In the genomic region with DNA sequence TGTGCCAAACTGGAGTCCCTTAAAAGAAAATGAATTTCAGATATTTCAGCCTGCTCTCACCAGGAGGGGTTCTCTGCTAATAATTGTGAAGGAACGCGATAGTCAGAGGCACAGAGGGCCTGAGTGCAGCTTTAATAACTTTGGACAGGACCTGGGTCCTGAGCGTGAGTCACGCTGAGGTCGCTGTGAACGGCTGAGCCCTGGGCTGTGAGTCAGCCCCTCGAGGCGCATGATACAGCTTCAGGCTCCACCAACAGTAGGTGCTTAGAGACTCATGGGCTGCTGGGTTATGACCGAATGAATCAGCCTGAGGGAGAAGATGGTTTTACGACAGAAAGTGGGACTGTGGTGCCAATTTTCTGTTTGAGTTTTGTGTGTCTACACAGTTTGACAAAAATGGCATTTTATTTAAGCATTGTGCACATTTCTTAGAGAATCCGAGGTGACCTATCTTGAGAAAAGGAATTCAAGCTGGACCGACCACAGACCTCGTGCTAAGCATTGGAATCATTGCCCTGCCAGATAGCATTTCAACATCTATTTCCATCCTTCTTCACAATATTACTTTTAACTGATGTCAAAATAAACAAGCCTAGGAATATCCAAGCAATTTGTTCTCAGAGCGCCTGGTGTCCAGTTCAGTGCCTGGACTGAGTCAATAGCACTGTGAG, we compare ENCODE assay signal across 1 cellular context.
A peak's percentile ranks its signal among the peaks of the same experiment; 100 is the strongest.
TF ChIP-seq lines count a peak whose summit lies in the region.

No MANE protein-coding gene starts in this region.

TF ChIP-seq in SK-N-SH, 30 proteins besides CTCF, POLR2A, EP300 and RAD21 (continued from another document):
- no peak for TF ChIP-seq NRF1 (IDR thresholded peaks at IDR 0.05; ENCODE audit: low read depth, low read length)
- TF ChIP-seq YY1 (IDR thresholded peaks at IDR 0.05; ENCODE audit: low read depth), result no peak; the same call in 1 of the 2 replicates
- TF ChIP-seq JUND (IDR thresholded peaks at IDR 0.05), result peak; percentile 92
- TF ChIP-seq, protein P1, sequence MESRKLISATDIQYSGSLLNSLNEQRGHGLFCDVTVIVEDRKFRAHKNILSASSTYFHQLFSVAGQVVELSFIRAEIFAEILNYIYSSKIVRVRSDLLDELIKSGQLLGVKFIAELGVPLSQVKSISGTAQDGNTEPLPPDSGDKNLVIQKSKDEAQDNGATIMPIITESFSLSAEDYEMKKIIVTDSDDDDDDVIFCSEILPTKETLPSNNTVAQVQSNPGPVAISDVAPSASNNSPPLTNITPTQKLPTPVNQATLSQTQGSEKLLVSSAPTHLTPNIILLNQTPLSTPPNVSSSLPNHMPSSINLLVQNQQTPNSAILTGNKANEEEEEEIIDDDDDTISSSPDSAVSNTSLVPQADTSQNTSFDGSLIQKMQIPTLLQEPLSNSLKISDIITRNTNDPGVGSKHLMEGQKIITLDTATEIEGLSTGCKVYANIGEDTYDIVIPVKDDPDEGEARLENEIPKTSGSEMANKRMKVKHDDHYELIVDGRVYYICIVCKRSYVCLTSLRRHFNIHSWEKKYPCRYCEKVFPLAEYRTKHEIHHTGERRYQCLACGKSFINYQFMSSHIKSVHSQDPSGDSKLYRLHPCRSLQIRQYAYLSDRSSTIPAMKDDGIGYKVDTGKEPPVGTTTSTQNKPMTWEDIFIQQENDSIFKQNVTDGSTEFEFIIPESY (IDR thresholded peaks at IDR 0.05; ENCODE audit: borderline replicate concordance, low read depth), result peak; percentile 40; the same call in 1 of the 2 replicates
- TF ChIP-seq FOXM1 (IDR thresholded peaks at IDR 0.05; ENCODE audit: low read depth), result no peak
- TF ChIP-seq, protein P2, sequence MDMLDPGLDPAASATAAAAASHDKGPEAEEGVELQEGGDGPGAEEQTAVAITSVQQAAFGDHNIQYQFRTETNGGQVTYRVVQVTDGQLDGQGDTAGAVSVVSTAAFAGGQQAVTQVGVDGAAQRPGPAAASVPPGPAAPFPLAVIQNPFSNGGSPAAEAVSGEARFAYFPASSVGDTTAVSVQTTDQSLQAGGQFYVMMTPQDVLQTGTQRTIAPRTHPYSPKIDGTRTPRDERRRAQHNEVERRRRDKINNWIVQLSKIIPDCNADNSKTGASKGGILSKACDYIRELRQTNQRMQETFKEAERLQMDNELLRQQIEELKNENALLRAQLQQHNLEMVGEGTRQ (IDR thresholded peaks at IDR 0.05; ENCODE audit: borderline replicate concordance, low read depth, low read length), result no peak
- TF ChIP-seq, protein P3, sequence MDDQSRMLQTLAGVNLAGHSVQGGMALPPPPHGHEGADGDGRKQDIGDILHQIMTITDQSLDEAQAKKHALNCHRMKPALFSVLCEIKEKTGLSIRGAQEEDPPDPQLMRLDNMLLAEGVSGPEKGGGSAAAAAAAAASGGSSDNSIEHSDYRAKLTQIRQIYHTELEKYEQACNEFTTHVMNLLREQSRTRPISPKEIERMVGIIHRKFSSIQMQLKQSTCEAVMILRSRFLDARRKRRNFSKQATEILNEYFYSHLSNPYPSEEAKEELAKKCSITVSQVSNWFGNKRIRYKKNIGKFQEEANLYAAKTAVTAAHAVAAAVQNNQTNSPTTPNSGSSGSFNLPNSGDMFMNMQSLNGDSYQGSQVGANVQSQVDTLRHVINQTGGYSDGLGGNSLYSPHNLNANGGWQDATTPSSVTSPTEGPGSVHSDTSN (IDR thresholded peaks at IDR 0.05), result peak; percentile 85
- TF ChIP-seq SIN3A (IDR thresholded peaks at IDR 0.05; ENCODE audit: borderline replicate concordance, low read depth, low read length), result peak; percentile 63; the same call in 1 of the 2 replicates
- no peak for TF ChIP-seq MEF2A (IDR thresholded peaks at IDR 0.05; ENCODE audit: borderline replicate concordance, low read depth)
